ENCODE assay signal across 25 cellular contexts in the genomic region with DNA sequence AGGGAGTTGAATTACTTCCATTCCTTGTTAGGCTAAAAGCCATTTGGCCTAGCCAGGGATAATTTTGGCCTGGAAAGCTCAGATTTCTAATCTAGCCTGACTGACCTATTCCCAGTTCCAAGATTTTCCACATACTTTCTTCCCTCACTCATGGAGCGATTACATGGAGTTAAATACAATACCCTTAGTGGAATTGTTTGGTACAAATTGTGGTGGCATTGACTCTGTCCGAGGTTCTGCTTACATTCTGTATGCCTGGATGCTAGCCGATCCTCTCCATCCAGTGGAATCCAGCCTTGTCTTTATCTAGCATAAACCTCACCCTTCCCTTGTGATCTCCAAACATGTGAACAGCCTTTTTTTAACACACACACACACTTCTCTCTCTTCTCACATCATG.
"Had no signal": no experiment of that assay in that cellular context is flagged by ENCODE, and none has a peak within 500 bp of the region (broad histone marks: within the 10 kb centered on the region; RNA-seq: fewer than 3 reads in every experiment).

No MANE protein-coding gene starts in this region.

- H3K4me1 ChIP-seq: body of pancreas, esophagus squamous epithelium, foreskin keratinocyte, gastroesophageal sphincter had no signal

- H3K27me3 ChIP-seq: body of pancreas, esophagus squamous epithelium, foreskin keratinocyte, gastroesophageal sphincter had no signal

- H3K36me3 ChIP-seq: esophagus squamous epithelium, gastroesophageal sphincter, heart right ventricle had no signal

- H3K27ac ChIP-seq: body of pancreas, epithelial cell of prostate, esophagus squamous epithelium, foreskin keratinocyte, gastroesophageal sphincter, heart right ventricle, hepatocyte had no signal

- DNase-seq: activated CD4-positive, alpha-beta memory T cell treated with anti-CD3 and anti-CD28 coated beads for 36 hours; activated CD4-positive, alpha-beta T cell treated with anti-CD3 and anti-CD28 coated beads for 36 hours; activated CD4-positive, alpha-beta T cell treated with anti-CD3 and anti-CD28 coated beads, Interleukin-2, amount 10 ng/mL, durations not matched to agents 24 days and 14 days; activated CD4-positive, CD25-positive, alpha-beta regulatory T cell; activated CD4-positive, CD25-positive, alpha-beta regulatory T cell treated with anti-CD3 and anti-CD28 coated beads, Interleukin-2, amount 50 U/mL, for 72 hours; activated CD8-positive, alpha-beta memory T cell treated with anti-CD3 and anti-CD28 coated beads, Interleukin-2, amount 10 ng/mL, durations not matched to agents 7 days and 5 days; activated CD8-positive, alpha-beta memory T cell treated with anti-CD3 and anti-CD28 coated beads, Interleukin-2, amount 50 U/mL, for 4 hours; activated CD8-positive, alpha-beta T cell treated with anti-CD3 and anti-CD28 coated beads, Interleukin-2, amount 10 ng/mL, durations not matched to agents 7 days and 5 days; activated effector memory CD4-positive, alpha-beta T cell treated with anti-CD3 and anti-CD28 coated beads, Interleukin-2, amount 50 U/mL, for 16 hours; activated naive CD4-positive, alpha-beta T cell treated with anti-CD3 and anti-CD28 coated beads for 36 hours; activated naive CD8-positive, alpha-beta T cell treated with anti-CD3 and anti-CD28 coated beads, Interleukin-2, amount 10 ng/mL, durations not matched to agents 7 days and 5 days; activated T-cell treated with anti-CD3 and anti-CD28 coated beads, Interleukin-2, amount 50 U/mL, for 1 hour; activated T-cell treated with anti-CD3 and anti-CD28 coated beads, Interleukin-2, amount 50 U/mL, for 48 hours; body of pancreas; caudate nucleus; effector CD8-positive, alpha-beta T cell; esophagus squamous epithelium; foreskin keratinocyte; heart right ventricle; T-helper 1 cell; T-helper 17 cell; T1000 had no signal

- H2AFZ ChIP-seq: hepatocyte had no signal

- H3K4me2 ChIP-seq: hepatocyte had no signal

- H3K9me3 ChIP-seq: body of pancreas, esophagus squamous epithelium, gastroesophageal sphincter had no signal

- H3K4me3 ChIP-seq: body of pancreas, esophagus squamous epithelium, gastroesophageal sphincter, heart right ventricle, hepatocyte had no signal

- H3K79me2 ChIP-seq: hepatocyte had no signal
